ENCODE assay signal across 30 cellular contexts in the genomic region with DNA sequence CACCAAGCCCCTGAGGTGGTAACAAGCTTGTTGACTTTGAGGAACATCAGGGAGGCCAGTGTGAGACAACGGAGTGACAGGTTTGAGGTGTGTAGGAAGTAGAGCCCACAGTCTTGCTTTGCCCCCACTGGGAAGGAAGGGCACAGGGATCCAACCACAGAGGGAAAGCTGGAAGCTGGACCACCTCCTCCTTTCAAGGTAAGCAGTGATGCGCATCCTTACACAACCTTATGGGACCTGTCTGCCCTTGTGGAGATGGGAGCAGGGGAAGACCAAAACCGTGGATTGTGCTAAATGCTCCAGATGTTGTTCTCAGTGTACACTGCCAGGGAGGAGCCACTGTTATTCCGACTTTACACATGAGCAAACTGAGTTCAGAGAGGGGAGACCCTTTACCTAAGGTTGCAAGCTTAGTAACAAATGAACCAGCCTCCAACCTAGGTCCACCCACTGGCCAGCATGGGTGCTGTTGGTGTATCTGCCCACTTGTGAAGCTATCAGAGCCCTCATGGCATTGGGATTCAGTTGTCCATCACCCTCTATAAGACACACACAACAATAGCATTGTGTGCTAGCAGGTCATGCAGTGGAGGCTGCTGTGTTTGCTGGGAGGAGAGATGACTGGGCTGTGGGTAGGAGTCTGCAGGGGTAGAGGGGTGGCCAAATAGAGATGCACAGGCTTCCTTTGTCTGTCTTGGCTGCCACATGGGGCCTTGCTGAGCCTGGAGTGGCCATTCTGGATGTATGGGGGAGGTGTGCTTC. TPM values are rescaled to one million over a fixed set of nuclear protein-coding genes. Genes with fewer than 3 reads are reported as not detected.
DNase-seq lines count a peak whose midpoint lies in the region; ATAC-seq and TF ChIP-seq lines count a peak whose summit lies in the region.
"Had no signal": no experiment of that assay in that cellular context is flagged by ENCODE, and none has a peak within 500 bp of the region (broad histone marks: within the 10 kb centered on the region; RNA-seq: fewer than 3 reads in every experiment).

No MANE protein-coding gene starts in this region.

- no peak overlapping the region for H4K91ac ChIP-seq in neuronal stem cell (ENCODE audit: low read depth, low read length, poor library complexity)

- no peak for TF ChIP-seq CTCF in prostate gland (IDR thresholded peaks at IDR 0.05)

- H3K9me3 ChIP-seq in neuronal stem cell (replicated peaks in 1 of 2; ENCODE audit: control insufficient read depth in 2 of 2, insufficient read depth in 1 of 2, low read depth in 1 of 2, low read length in 2 of 2) (peaks cover 0 to 4% of the 10 kb centered on the region in 2 donors), prostate gland (no peaks in the 10 kb centered on the region)
- H3K9me3 ChIP-seq: BE2C, SK-N-SH had no signal

- ATAC-seq in activated naive CD8-positive, alpha-beta T cell treated with anti-CD3 and anti-CD28 coated beads, Interleukin-2, amount 50 U/mL, for 24 hours = peak; percentile 27
- ATAC-seq: Panc1 had no signal

- H3K36me3 ChIP-seq in neuronal stem cell (replicated peaks in 1 of 2; ENCODE audit: control insufficient read depth in 2 of 2, insufficient read depth in 2 of 2, low read length in 2 of 2) = no peaks in the 10 kb centered on the region
- no peaks in the 10 kb centered on the region for H3K36me3 ChIP-seq in prostate gland
- H3K36me3 ChIP-seq: BE2C, WERI-Rb-1 had no signal

- no peak overlapping the region for H3K14ac ChIP-seq in neuronal stem cell (ENCODE audit: low read length)

- peaks cover 4% of the 10 kb centered on the region for H3K79me1 ChIP-seq in neuronal stem cell (ENCODE audit: low read depth, low read length)

- H3K4me1 Mint-ChIP-seq in activated naive CD8-positive, alpha-beta T cell treated with anti-CD3 and anti-CD28 coated beads, Interleukin-2, amount 50 U/mL, for 24 hours = peaks cover 21% of the 10 kb centered on the region
- H3K4me1 Mint-ChIP-seq in activated naive CD8-positive, alpha-beta T cell treated with anti-CD3 and anti-CD28 coated beads for 36 hours = peaks cover 14% of the 10 kb centered on the region

- H3K18ac ChIP-seq in neuronal stem cell (ENCODE audit: low read length) = peak overlapping the region; percentile 76

- no peak overlapping the region for H3K23ac ChIP-seq in neuronal stem cell (ENCODE audit: low read depth, low read length, poor library complexity)

- H3K27ac Mint-ChIP-seq in activated naive CD8-positive, alpha-beta T cell treated with anti-CD3 and anti-CD28 coated beads, Interleukin-2, amount 50 U/mL, for 24 hours = no peak overlapping the region
- H3K27ac Mint-ChIP-seq in activated naive CD8-positive, alpha-beta T cell treated with anti-CD3 and anti-CD28 coated beads for 36 hours = no peak overlapping the region
- H3K27ac Mint-ChIP-seq: activated CD4-positive, alpha-beta T cell treated with anti-CD3 and anti-CD28 coated beads, Interleukin-2, amount 10 ng/mL, durations not matched to agents 7 days and 5 days; activated naive CD8-positive, alpha-beta T cell treated with anti-CD3 and anti-CD28 coated beads, Interleukin-2, amount 10 ng/mL, durations not matched to agents 7 days and 5 days; natural killer cell treated with Interleukin-12 subunit alpha and Interleukin-12 subunit beta and Interleukin-15 and Interleukin-18, amount 100 ng/mL, for 72 hours; stimulated activated naive B cell treated with anti-CD40 and anti-IgM and Interleukin-4, amounts not matched to agents 10 μg/mL and 1 μg/mL and 100 μg/mL, for 72 hours; T-helper 2 cell treated with Interferon-gamma antibody and Interleukin-4, amounts not matched to agents 5 μg/mL and 100 μg/mL, for 36 hours; type B pancreatic cell had no signal

- H2BK120ac ChIP-seq in neuronal stem cell (ENCODE audit: low read depth, low read length) = no peak overlapping the region

- H3K27me3 Mint-ChIP-seq in activated naive CD8-positive, alpha-beta T cell treated with anti-CD3 and anti-CD28 coated beads, Interleukin-2, amount 50 U/mL, for 24 hours = peaks cover 33% of the 10 kb centered on the region
- peaks cover 40% of the 10 kb centered on the region for H3K27me3 Mint-ChIP-seq in activated naive CD8-positive, alpha-beta T cell treated with anti-CD3 and anti-CD28 coated beads for 36 hours

- no peak overlapping the region for H2BK12ac ChIP-seq in neuronal stem cell (ENCODE audit: low read length)

- H3K4ac ChIP-seq in neuronal stem cell (ENCODE audit: low read length) = peak overlapping the region; percentile 0

- peaks cover 9 to 38% (median 20%) of the 10 kb centered on the region in 3 experiments for H3K27me3 ChIP-seq in neuronal stem cell (ENCODE audit: control insufficient read depth in 3 of 3, insufficient read depth in 3 of 3, low read depth in 1 of 3, low read length in 3 of 3)
- no peaks in the 10 kb centered on the region for H3K27me3 ChIP-seq in prostate gland (replicated peaks; ENCODE audit: insufficient read depth)

- H3K4me3 Mint-ChIP-seq in activated naive CD8-positive, alpha-beta T cell treated with anti-CD3 and anti-CD28 coated beads, Interleukin-2, amount 50 U/mL, for 24 hours = no peak overlapping the region
- no peak overlapping the region for H3K4me3 Mint-ChIP-seq in activated naive CD8-positive, alpha-beta T cell treated with anti-CD3 and anti-CD28 coated beads for 36 hours
- H3K4me3 Mint-ChIP-seq: activated CD4-positive, alpha-beta T cell treated with anti-CD3 and anti-CD28 coated beads, Interleukin-2, amount 10 ng/mL, durations not matched to agents 7 days and 5 days; activated naive CD8-positive, alpha-beta T cell treated with anti-CD3 and anti-CD28 coated beads, Interleukin-2, amount 10 ng/mL, durations not matched to agents 7 days and 5 days; natural killer cell treated with Interleukin-12 subunit alpha and Interleukin-12 subunit beta and Interleukin-15 and Interleukin-18, amount 100 ng/mL, for 72 hours; stimulated activated naive B cell treated with anti-CD40 and anti-IgM and Interleukin-4, amounts not matched to agents 10 μg/mL and 1 μg/mL and 100 μg/mL, for 72 hours; T-helper 2 cell treated with Interferon-gamma antibody and Interleukin-4, amounts not matched to agents 5 μg/mL and 100 μg/mL, for 36 hours; type B pancreatic cell had no signal

- H3K4me2 ChIP-seq in neuronal stem cell (ENCODE audit: insufficient read depth, low read length, poor library complexity, severe bottlenecking) = no peak overlapping the region
- H3K4me2 ChIP-seq: SK-N-SH, smooth muscle cell had no signal

- no peak overlapping the region for H2BK5ac ChIP-seq in neuronal stem cell (ENCODE audit: low read length)

- H3K27ac ChIP-seq in neuronal stem cell (replicated peaks; ENCODE audit: low read length) = no peak overlapping the region
- peak overlapping the region; percentile 88 for H3K27ac ChIP-seq in temporal lobe (ENCODE audit: low read depth, low read length)
- no peak overlapping the region for H3K27ac ChIP-seq in prostate gland
- H3K27ac ChIP-seq: WERI-Rb-1 had no signal

- H2BK15ac ChIP-seq in neuronal stem cell (ENCODE audit: low read length) = peak overlapping the region; percentile 73

- peak overlapping the region; percentile 96 for H2AK5ac ChIP-seq in neuronal stem cell (ENCODE audit: low read depth, low read length)

- H3K36me3 Mint-ChIP-seq in activated naive CD8-positive, alpha-beta T cell treated with anti-CD3 and anti-CD28 coated beads, Interleukin-2, amount 50 U/mL, for 24 hours (ENCODE audit: low read depth) = no peaks in the 10 kb centered on the region
- H3K36me3 Mint-ChIP-seq in activated naive CD8-positive, alpha-beta T cell treated with anti-CD3 and anti-CD28 coated beads for 36 hours = no peaks in the 10 kb centered on the region
- H3K36me3 Mint-ChIP-seq: activated naive CD8-positive, alpha-beta T cell treated with anti-CD3 and anti-CD28 coated beads, Interleukin-2, amount 10 ng/mL, durations not matched to agents 7 days and 5 days; natural killer cell treated with Interleukin-12 subunit alpha and Interleukin-12 subunit beta and Interleukin-15 and Interleukin-18, amount 100 ng/mL, for 72 hours; stimulated activated naive B cell treated with anti-CD40 and anti-IgM and Interleukin-4, amounts not matched to agents 10 μg/mL and 1 μg/mL and 100 μg/mL, for 72 hours had no signal

- peak overlapping the region; percentile 68 for H2AFZ ChIP-seq in neuronal stem cell (ENCODE audit: low read length)

- intact Hi-C loops in prostate gland (cut with DNase I) = no loop called here

- no peak for DNase-seq in activated naive CD8-positive, alpha-beta T cell treated with anti-CD3 and anti-CD28 coated beads, Interleukin-2, amount 50 U/mL, for 24 hours
- no peak for DNase-seq in activated naive CD8-positive, alpha-beta T cell treated with anti-CD3 and anti-CD28 coated beads for 36 hours
- DNase-seq in globus pallidus (ENCODE audit: low spot score) = peak; percentile 85
- DNase-seq in neuronal stem cell (ENCODE audit: low spot score) = no peak
- no peak for DNase-seq in DMS79 treated with DMSO at 0.1 percent for 48 hours (lab: John Stamatoyannopoulos, UW)
- DNase-seq in amniotic stem cell (lab: John Stamatoyannopoulos, UW) = no peak
- DNase-seq in prostate gland (ENCODE audit: low spot score) = no peak
- DNase-seq: 8988T; activated CD4-positive, alpha-beta T cell treated with anti-CD3 and anti-CD28 coated beads, Interleukin-2, amount 10 ng/mL, durations not matched to agents 7 days and 5 days; activated naive CD8-positive, alpha-beta T cell treated with anti-CD3 and anti-CD28 coated beads, Interleukin-2, amount 10 ng/mL, durations not matched to agents 7 days and 5 days; BE2C; cortex of kidney; DMS53; GF-D8; kidney glomerular epithelial cell; mesendoderm; NCI-H1092 treated with DMSO at 0.1 percent for 48 hours; NCI-H510A treated with DMSO at 0.1 percent for 48 hours; NK-92 treated with Interleukin-12 subunit alpha and Interleukin-12 subunit beta, amount 100 ng/mL, for 24 hours; SK-N-SH; stimulated activated naive B cell treated with anti-CD40 and anti-IgM and Interleukin-4, amounts not matched to agents 10 μg/mL and 1 μg/mL and 100 μg/mL, for 72 hours; WERI-Rb-1 had no signal

- H3K4me3 ChIP-seq in neuronal stem cell (ENCODE audit: low read length in 2 of 2) (no peak overlapping the region), prostate gland (no peak overlapping the region)
- H3K4me3 ChIP-seq: smooth muscle cell had no signal

- peaks cover 5 to 11% of the 10 kb centered on the region in 2 donors for H3K4me1 ChIP-seq in neuronal stem cell (ENCODE audit: control insufficient read depth in 2 of 2, insufficient read depth in 1 of 2, low read depth in 1 of 2, low read length in 2 of 2)
- H3K4me1 ChIP-seq in prostate gland (replicated peaks) = no peaks in the 10 kb centered on the region
- H3K4me1 ChIP-seq: BE2C had no signal

- TF ChIP-seq POLR2A in prostate gland (IDR thresholded peaks at IDR 0.05) = no peak

- H3K9me3 Mint-ChIP-seq in activated naive CD8-positive, alpha-beta T cell treated with anti-CD3 and anti-CD28 coated beads, Interleukin-2, amount 50 U/mL, for 24 hours = no peaks in the 10 kb centered on the region
- no peaks in the 10 kb centered on the region for H3K9me3 Mint-ChIP-seq in activated naive CD8-positive, alpha-beta T cell treated with anti-CD3 and anti-CD28 coated beads for 36 hours
- H3K9me3 Mint-ChIP-seq: activated CD4-positive, alpha-beta T cell treated with anti-CD3 and anti-CD28 coated beads, Interleukin-2, amount 10 ng/mL, durations not matched to agents 7 days and 5 days; activated naive CD8-positive, alpha-beta T cell treated with anti-CD3 and anti-CD28 coated beads, Interleukin-2, amount 10 ng/mL, durations not matched to agents 7 days and 5 days; brain; natural killer cell treated with Interleukin-12 subunit alpha and Interleukin-12 subunit beta and Interleukin-15 and Interleukin-18, amount 100 ng/mL, for 72 hours; stimulated activated naive B cell treated with anti-CD40 and anti-IgM and Interleukin-4, amounts not matched to agents 10 μg/mL and 1 μg/mL and 100 μg/mL, for 72 hours; T-helper 2 cell treated with Interferon-gamma antibody and Interleukin-4, amounts not matched to agents 5 μg/mL and 100 μg/mL, for 36 hours; type B pancreatic cell had no signal

- no peak overlapping the region for H4K8ac ChIP-seq in neuronal stem cell (ENCODE audit: low read depth, low read length)

- H3K9ac ChIP-seq in neuronal stem cell (ENCODE audit: low read depth, low read length, poor library complexity) = no peak overlapping the region
- H3K9ac ChIP-seq: SK-N-SH had no signal

- WGBS in neuronal stem cell (ENCODE audit: extremely low coverage in 2 of 2, insufficient read length in 2 of 2, insufficient replicate concordance in 1 of 2), 2 donors = no CpG with 5 or more reads among the region's 4 CpGs
- 65% methylated on average over 4 of the region's 4 CpGs for WGBS in prostate gland

RNA-seq across cellular contexts. Expression of gene LSMEM2, which starts 0.6 kb away (rescaled TPM):
- total RNA-seq in activated naive CD8-positive, alpha-beta T cell treated with anti-CD3 and anti-CD28 coated beads for 36 hours = not detected
- polyA plus RNA-seq in neuronal stem cell (2013, experiment 1 of 2) = 0.28 TPM
- polyA plus RNA-seq in neuronal stem cell (2013, experiment 2 of 2) = 0.21 TPM
- total RNA-seq in temporal lobe (not detected), prostate gland (not detected)
- total RNA-seq: activated CD4-positive, alpha-beta T cell treated with anti-CD3 and anti-CD28 coated beads, Interleukin-2, amount 10 ng/mL, durations not matched to agents 7 days and 5 days; activated naive CD8-positive, alpha-beta T cell treated with anti-CD3 and anti-CD28 coated beads, Interleukin-2, amount 10 ng/mL, durations not matched to agents 7 days and 5 days; glomerular endothelial cell; natural killer cell treated with Interleukin-12 subunit alpha and Interleukin-12 subunit beta and Interleukin-15 and Interleukin-18, amount 100 ng/mL, for 72 hours had no signal
- polyA plus RNA-seq: smooth muscle cell had no signal

RNA-seq across cellular contexts. Expression of gene SEMA3B, which starts 9.3 kb away (rescaled TPM):
- 1 to 10 TPM; 1.2 to 1.6 TPM for total RNA-seq in activated naive CD8-positive, alpha-beta T cell treated with anti-CD3 and anti-CD28 coated beads for 36 hours
- 5.0 TPM for polyA plus RNA-seq in neuronal stem cell (2013, experiment 1 of 2)
- polyA plus RNA-seq in neuronal stem cell (2013, experiment 2 of 2) = 5.2 TPM
- total RNA-seq in temporal lobe = 3.2 TPM
- 10 to 100 TPM in 1 of 2 donors, 1 to 10 TPM in 1; 8.7 to 32.0 TPM for total RNA-seq in prostate gland

RNA-seq across cellular contexts. Expression of gene IFRD2, which starts 13.9 kb away (rescaled TPM):
- 100 to 1,000 TPM; 177 to 182 TPM for total RNA-seq in activated naive CD8-positive, alpha-beta T cell treated with anti-CD3 and anti-CD28 coated beads for 36 hours
- 23.1 TPM for polyA plus RNA-seq in neuronal stem cell (2013, experiment 1 of 2)
- polyA plus RNA-seq in neuronal stem cell (2013, experiment 2 of 2) = 22.1 TPM
- total RNA-seq in temporal lobe (10.8 TPM), prostate gland (10 to 100 TPM; 93.0 to 99.9 TPM)

RNA-seq across cellular contexts. Expression of gene HYAL3, which starts 20.9 kb away (rescaled TPM):
- 1 to 10 TPM; 6.0 to 6.8 TPM for total RNA-seq in activated naive CD8-positive, alpha-beta T cell treated with anti-CD3 and anti-CD28 coated beads for 36 hours
- 2.5 TPM for polyA plus RNA-seq in neuronal stem cell (2013, experiment 1 of 2)
- 2.0 TPM for polyA plus RNA-seq in neuronal stem cell (2013, experiment 2 of 2)
- 4.9 TPM for total RNA-seq in temporal lobe
- total RNA-seq in prostate gland = 10 to 100 TPM in 1 of 2 donors, 1 to 10 TPM in 1; 4.1 to 10.7 TPM

RNA-seq across cellular contexts. Expression of gene NAA80, which starts 20.9 kb away (rescaled TPM):
- total RNA-seq in activated naive CD8-positive, alpha-beta T cell treated with anti-CD3 and anti-CD28 coated beads for 36 hours = 10 to 100 TPM; 16.3 to 16.7 TPM
- 16.7 TPM for polyA plus RNA-seq in neuronal stem cell (2013, experiment 1 of 2)
- polyA plus RNA-seq in neuronal stem cell (2013, experiment 2 of 2) = 16.1 TPM
- total RNA-seq in temporal lobe (1.5 TPM), prostate gland (10 to 100 TPM; 15.8 to 28.0 TPM)
